Comparison of ENCODE assay signal across 13 cellular contexts in genomic region chr12:68359669-68360068, GRCh38. TPM values are rescaled to one million over a fixed set of nuclear protein-coding genes. Genes with fewer than 3 reads are reported as not detected.
DNase-seq lines count a peak whose midpoint lies in the region; ATAC-seq lines count a peak whose summit lies in the region.
"Had no signal": no experiment of that assay in that cellular context is flagged by ENCODE, and none has a peak within 500 bp of the region (broad histone marks: within the 10 kb centered on the region; RNA-seq: fewer than 3 reads in every experiment).

No MANE protein-coding gene starts in this region.

- peak overlapping the region; percentile 92 to 99 (median 96) for H3K27ac Mint-ChIP-seq in naive B cell

- peaks cover 20 to 29% (median 25%) of the 10 kb centered on the region in 3 donors for H3K4me1 Mint-ChIP-seq in naive B cell

- H3K36me3 Mint-ChIP-seq in naive B cell: no peaks in the 10 kb centered on the region

- H3K9me3 Mint-ChIP-seq in naive B cell: no peaks in the 10 kb centered on the region

- ATAC-seq in GM18520 (IDR thresholded peaks at IDR 0.05; ENCODE audit: unreplicated experiment) (peak; percentile 13), HG03196 (IDR thresholded peaks at IDR 0.05; ENCODE audit: unreplicated experiment) (peak; percentile 5), naive B cell (ENCODE audit: low read depth in 2 of 2) (peak; percentile 38 to 40)

- no peaks in the 10 kb centered on the region for H3K27me3 Mint-ChIP-seq in naive B cell

- peak; percentile 95 for DNase-seq in SIG-M5 treated with dmso at 0.1 percent for 504 hours (lab: John Stamatoyannopoulos, UW; ENCODE audit: unreplicated experiment)
- DNase-seq in naive B cell: peak; percentile 20
- DNase-seq in NCI-H1048 (lab: John Stamatoyannopoulos, UW): no peak
- no peak for DNase-seq in NCI-H1694 treated with DMSO at 0.1 percent for 48 hours (lab: John Stamatoyannopoulos, UW)
- DNase-seq in cerebellar cortex (ENCODE audit: low spot score): no peak
- DNase-seq in kidney glomerular epithelial cell (lab: John Stamatoyannopoulos, UW): no peak
- DNase-seq: Caco-2, colonic mucosa, heart right ventricle, NCI-H1092 treated with DMSO at 0.1 percent for 48 hours, right lobe of liver had no signal

- no peak overlapping the region for H3K4me3 Mint-ChIP-seq in naive B cell

RNA-seq across cellular contexts. Expression of gene MDM1, which starts 27.5 kb away (rescaled TPM):
- 10 to 100 TPM; 15.2 to 22.3 (median 21.5) TPM for polyA plus RNA-seq in naive B cell (ENCODE audit: low read depth in 6 of 6)

Comparison
In these comparisons a context has a peak if more than half of its experiments do, and no peak if none do; other contexts are left out.
1. DNase-seq: peak in SIG-M5 treated with dmso at 0.1 percent for 504 hours (single experiment) and naive B cell (single experiment); none in NCI-H1048 (single experiment), NCI-H1694 treated with DMSO at 0.1 percent for 48 hours (single experiment), cerebellar cortex (single experiment) and kidney glomerular epithelial cell (single experiment).
2. Peak in every context shown above with its lines, with median percentiles within 50 percentile points of each other: ATAC-seq.